Comparison of ENCODE assay signal across 2 cellular contexts in the genomic region with DNA sequence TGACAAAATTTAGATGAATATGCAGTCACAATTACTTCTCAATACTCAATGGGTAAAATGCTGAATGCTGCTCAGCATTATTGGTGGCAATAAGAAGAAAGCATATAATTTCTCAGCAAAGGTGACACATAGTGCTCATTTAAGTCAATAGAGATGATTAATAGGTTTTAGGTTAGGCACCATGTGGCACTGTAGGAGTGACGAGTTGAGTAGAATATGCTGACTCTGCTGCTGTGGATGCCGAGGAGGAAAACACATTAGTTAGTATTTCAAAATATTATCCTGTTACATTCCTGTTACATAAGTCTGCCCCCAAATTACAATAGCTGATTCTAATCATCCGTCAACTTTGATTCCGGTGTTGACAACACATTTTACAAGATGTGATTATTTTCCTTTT.
TF ChIP-seq lines count a peak whose summit lies in the region.

No MANE protein-coding gene starts in this region.

TF ChIP-seq in HepG2, 621 proteins besides CTCF, POLR2A, EP300 and RAD21:
- peak; percentile 50 for TF ChIP-seq MAFF (IDR thresholded peaks at IDR 0.05; ENCODE audit: low read depth, low read length)
- peak; percentile 58 to 65; a peak in 3 of 4 replicates for TF ChIP-seq MAFK (conservative IDR thresholded peaks at IDR 0.05 in 1 of 2, IDR thresholded peaks at IDR 0.05 in 1 of 2; ENCODE audit: low read length in 2 of 2)
- TF ChIP-seq MXD4 (CRISPR knock-in tag; IDR thresholded peaks at IDR 0.05) = no peak
- no peak for TF ChIP-seq ZNF773 (CRISPR knock-in tag; IDR thresholded peaks at IDR 0.05; ENCODE audit: borderline replicate concordance)
- TF ChIP-seq SKI (IDR thresholded peaks at IDR 0.05; ENCODE audit: partially characterized antibody) = no peak
- TF ChIP-seq, protein P1, sequence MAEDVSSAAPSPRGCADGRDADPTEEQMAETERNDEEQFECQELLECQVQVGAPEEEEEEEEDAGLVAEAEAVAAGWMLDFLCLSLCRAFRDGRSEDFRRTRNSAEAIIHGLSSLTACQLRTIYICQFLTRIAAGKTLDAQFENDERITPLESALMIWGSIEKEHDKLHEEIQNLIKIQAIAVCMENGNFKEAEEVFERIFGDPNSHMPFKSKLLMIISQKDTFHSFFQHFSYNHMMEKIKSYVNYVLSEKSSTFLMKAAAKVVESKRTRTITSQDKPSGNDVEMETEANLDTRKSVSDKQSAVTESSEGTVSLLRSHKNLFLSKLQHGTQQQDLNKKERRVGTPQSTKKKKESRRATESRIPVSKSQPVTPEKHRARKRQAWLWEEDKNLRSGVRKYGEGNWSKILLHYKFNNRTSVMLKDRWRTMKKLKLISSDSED (CRISPR knock-in tag; IDR thresholded peaks at IDR 0.05) = no peak

TF ChIP-seq in endothelial cell of umbilical vein, 7 proteins besides CTCF, POLR2A, EP300 and RAD21:
- no peak for TF ChIP-seq FOS (IDR thresholded peaks at IDR 0.05; ENCODE audit: borderline replicate concordance, insufficient read depth, low read length)
- no peak for TF ChIP-seq MYC (IDR thresholded peaks at IDR 0.05; ENCODE audit: low read depth, low read length)
- TF ChIP-seq GATA2 (IDR thresholded peaks at IDR 0.05; ENCODE audit: insufficient read depth, insufficient read length, low read depth, low read length) = no peak
- TF ChIP-seq EZH2 (IDR thresholded peaks at IDR 0.05; ENCODE audit: borderline replicate concordance, low read depth, low read length, severe bottlenecking) = no peak
- TF ChIP-seq, protein P2, sequence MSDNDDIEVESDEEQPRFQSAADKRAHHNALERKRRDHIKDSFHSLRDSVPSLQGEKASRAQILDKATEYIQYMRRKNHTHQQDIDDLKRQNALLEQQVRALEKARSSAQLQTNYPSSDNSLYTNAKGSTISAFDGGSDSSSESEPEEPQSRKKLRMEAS (IDR thresholded peaks at IDR 0.05; ENCODE audit: insufficient read depth, insufficient read length) = no peak
- TF ChIP-seq POLR2AphosphoS5 (IDR thresholded peaks at IDR 0.05; ENCODE audit: insufficient read depth, low read depth, low read length) = no peak
- no peak for TF ChIP-seq JUN (IDR thresholded peaks at IDR 0.05; ENCODE audit: borderline replicate concordance, insufficient read depth, insufficient read length, low read depth)
